Comparison of ENCODE assay signal across 16 cellular contexts in genomic region chr1:32890516-32891240, GRCh38. TPM values are rescaled to one million over a fixed set of nuclear protein-coding genes. Genes with fewer than 3 reads are reported as not detected.
DNase-seq lines count a peak whose midpoint lies in the region; ATAC-seq, FAIRE-seq and TF ChIP-seq lines count a peak whose summit lies in the region.
"Had no signal": no experiment of that assay in that cellular context is flagged by ENCODE, and none has a peak within 500 bp of the region (broad histone marks: within the 10 kb centered on the region; RNA-seq: fewer than 3 reads in every experiment).

No MANE protein-coding gene starts in this region.

- no peak for TF ChIP-seq CTCF in bronchial epithelial cell (IDR thresholded peaks at IDR 0.05; ENCODE audit: insufficient read depth, low read length, severe bottlenecking)

- intact Hi-C loops in posterior vena cava (cut with DNase I), result no loop called here

- ATAC-seq in HG03045 (IDR thresholded peaks at IDR 0.05; ENCODE audit: unreplicated experiment), result no peak
- no peak for ATAC-seq in HG02938 (IDR thresholded peaks at IDR 0.05; ENCODE audit: unreplicated experiment)

- H3K27me3 ChIP-seq in bronchial epithelial cell (ENCODE audit: control insufficient read depth, insufficient read depth, low read length), result peaks cover 7% of the 10 kb centered on the region

- H3K36me3 ChIP-seq in bronchial epithelial cell (ENCODE audit: control insufficient read depth, insufficient read depth, low read length), result peaks cover 4% of the 10 kb centered on the region
- H3K36me3 ChIP-seq: HAP-1 had no signal

- peak; percentile 7 for FAIRE-seq in bronchial epithelial cell (lab: Jason Lieb, UNC)

- no peak overlapping the region for H3K4me3 ChIP-seq in bronchial epithelial cell (ENCODE audit: low read depth, low read length)
- H3K4me3 ChIP-seq: HAP-1 had no signal

- peak; percentile 3 for DNase-seq in D341Med (ENCODE audit: low spot score)
- peak; percentile 83 for DNase-seq in NCI-H2227 (lab: John Stamatoyannopoulos, UW; ENCODE audit: unreplicated experiment)
- DNase-seq in bronchial epithelial cell (ENCODE audit: low read depth), result no peak
- DNase-seq in posterior vena cava (ENCODE audit: low spot score), result peak; percentile 76
- no peak for DNase-seq in NK-92 treated with Interleukin-12 subunit alpha and Interleukin-12 subunit beta, amount 100 ng/mL, for 24 hours (lab: John Stamatoyannopoulos, UW)
- DNase-seq: Caco-2, KBM-7, NCI-H1436, NCI-H2029, NCI-H526, SHP77 treated with DMSO at 0.1 percent for 48 hours had no signal

RNA-seq across cellular contexts. Expression of gene HPCA, which starts 4.4 kb away (rescaled TPM):
- total RNA-seq in bronchial epithelial cell, result not detected in 2 replicates
- under 1 TPM in 1 of 2 donors, not detected in 1; 0.19 TPM for total RNA-seq in posterior vena cava
- total RNA-seq: Caco-2, RPMI7951 had no signal

RNA-seq across cellular contexts. Expression of gene TMEM54, which starts 10.5 kb away (rescaled TPM):
- total RNA-seq in bronchial epithelial cell (112 and 167 TPM in 2 replicates), posterior vena cava (10 to 100 TPM; 33.5 to 36.0 TPM)

RNA-seq across cellular contexts. Expression of gene FNDC5, which starts 20.0 kb away (rescaled TPM):
- total RNA-seq in bronchial epithelial cell, result not detected in 2 replicates
- total RNA-seq in posterior vena cava, result 1 to 10 TPM; 2.4 to 5.0 TPM
- total RNA-seq: OCI-LY7 had no signal

Comparison
In these comparisons a context has a peak if more than half of its experiments do, and no peak if none do; other contexts are left out.
1. DNase-seq: peak in D341Med (single experiment), NCI-H2227 (single experiment) and posterior vena cava (single experiment); none in bronchial epithelial cell (single experiment) and NK-92 treated with Interleukin-12 subunit alpha and Interleukin-12 subunit beta, amount 100 ng/mL, for 24 hours (single experiment).